Comparison of ENCODE assay signal across 14 cellular contexts in the genomic region with DNA sequence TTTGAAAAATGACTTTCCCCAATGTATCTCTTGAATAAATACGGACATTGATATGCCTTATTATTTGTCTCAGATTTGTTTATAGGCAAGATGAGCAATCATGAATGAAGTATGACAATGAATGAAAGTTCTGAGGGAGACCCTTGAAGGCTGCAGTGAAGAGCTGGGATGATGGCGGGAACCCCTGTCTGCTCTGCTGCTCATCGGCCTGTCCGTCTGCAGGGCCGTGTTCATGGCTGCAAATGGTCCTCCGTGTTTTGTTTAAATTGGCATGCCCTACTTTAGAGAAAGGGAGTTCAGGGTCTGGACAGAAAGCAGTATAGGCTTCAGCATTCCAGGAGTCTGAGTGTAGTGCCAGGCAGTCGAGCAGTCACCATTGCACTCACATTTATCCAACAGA. TPM values are rescaled to one million over a fixed set of nuclear protein-coding genes. Genes with fewer than 3 reads are reported as not detected.
A peak's percentile ranks its signal among the peaks of the same experiment; 100 is the strongest.
DNase-seq lines count a peak whose midpoint lies in the region; ATAC-seq, FAIRE-seq and TF ChIP-seq lines count a peak whose summit lies in the region.
"Had no signal": no experiment of that assay in that cellular context is flagged by ENCODE, and none has a peak within 500 bp of the region (broad histone marks: within the 10 kb centered on the region; RNA-seq: fewer than 3 reads in every experiment).

No MANE protein-coding gene starts in this region.

- peaks cover under 1% of the 10 kb centered on the region for H3K27me3 Mint-ChIP-seq in activated naive CD8-positive, alpha-beta T cell treated with anti-CD3 and anti-CD28 coated beads, Interleukin-2, amount 50 U/mL, for 24 hours

- H3K4me1 ChIP-seq in heart right ventricle (peaks cover 3 to 39% (median 35%) of the 10 kb centered on the region in 9 donors), muscle layer of duodenum (ENCODE audit: control insufficient read depth in 1 of 2, insufficient read depth in 2 of 2, low read length in 2 of 2) (peaks cover 6 to 34% of the 10 kb centered on the region in 2 donors), small intestine (ENCODE audit: control insufficient read depth in 2 of 2, insufficient read depth in 1 of 2, low read depth in 1 of 2, low read length in 1 of 2) (peaks cover 0 to 9% of the 10 kb centered on the region in 2 donors)

- peaks cover 32% of the 10 kb centered on the region for H3K4me1 Mint-ChIP-seq in activated naive CD8-positive, alpha-beta T cell treated with anti-CD3 and anti-CD28 coated beads, Interleukin-2, amount 50 U/mL, for 24 hours

- intact Hi-C loops in Right ventricle myocardium superior (cut with DNase I) (no loop called here), heart right ventricle (cut with DNase I) (loop anchor here in 1 of 10 donors (5.0 kb wide), 1 partner anchor 750 kb away; the partner anchor contains the start of gene TTC32)

- no peaks in the 10 kb centered on the region for H3K9me3 Mint-ChIP-seq in activated naive CD8-positive, alpha-beta T cell treated with anti-CD3 and anti-CD28 coated beads, Interleukin-2, amount 50 U/mL, for 24 hours

- H3K36me3 Mint-ChIP-seq in activated naive CD8-positive, alpha-beta T cell treated with anti-CD3 and anti-CD28 coated beads, Interleukin-2, amount 50 U/mL, for 24 hours (ENCODE audit: low read depth), result no peaks in the 10 kb centered on the region

- TF ChIP-seq CTCF in heart right ventricle (IDR thresholded peaks at IDR 0.05), result no peak

- 91 to 93% methylated on average over 7 of the region's 7 CpGs for WGBS in heart right ventricle, 2 donors
- 93 to 97% (median 96%) methylated on average over 7 of the region's 7 CpGs for WGBS in small intestine, 3 donors

- H3K27me3 ChIP-seq in heart right ventricle, result peaks cover 0 to 4% (median 0%) of the 10 kb centered on the region in 7 donors
- H3K27me3 ChIP-seq in muscle layer of duodenum (ENCODE audit: low read depth, low read length), result no peaks in the 10 kb centered on the region
- H3K27me3 ChIP-seq in small intestine (ENCODE audit: control insufficient read depth in 2 of 2, insufficient read depth in 2 of 2, low read length in 2 of 2), result no peaks in the 10 kb centered on the region
- H3K27me3 ChIP-seq: adrenal gland, pancreas had no signal

- H3K27ac ChIP-seq in heart right ventricle, result peak overlapping the region in 1 of 10 donors; percentile 87
- peak overlapping the region; percentile 89 for H3K27ac ChIP-seq in muscle layer of duodenum (ENCODE audit: low read length)
- no peak overlapping the region for H3K27ac ChIP-seq in small intestine (ENCODE audit: low read depth in 1 of 2, low read length in 1 of 2)

- H3K4me3 Mint-ChIP-seq in activated naive CD8-positive, alpha-beta T cell treated with anti-CD3 and anti-CD28 coated beads, Interleukin-2, amount 50 U/mL, for 24 hours, result peak overlapping the region; percentile 39

- no peak for FAIRE-seq in small intestine (lab: Jason Lieb, UNC)
- FAIRE-seq: pancreas had no signal

- ATAC-seq in Right ventricle myocardium superior (ENCODE audit: poor library complexity) (no peak), heart right ventricle (no peak), GM21367 (IDR thresholded peaks at IDR 0.05; ENCODE audit: unreplicated experiment) (no peak)
- no peak for ATAC-seq in activated naive CD8-positive, alpha-beta T cell treated with anti-CD3 and anti-CD28 coated beads, Interleukin-2, amount 50 U/mL, for 24 hours

- H3K4me3 ChIP-seq in heart right ventricle, result no peak overlapping the region
- H3K4me3 ChIP-seq in muscle layer of duodenum (ENCODE audit: low read depth in 1 of 2, low read length in 2 of 2), result no peak overlapping the region
- no peak overlapping the region for H3K4me3 ChIP-seq in small intestine (ENCODE audit: low read depth in 1 of 2, low read length in 2 of 2)

- DNase-seq in Right ventricle myocardium superior (peak; percentile 10), heart right ventricle (no peak), T-helper 2 cell (no peak), small intestine (no peak), AG20443 (ENCODE audit: low spot score) (no peak)
- no peak for DNase-seq in activated naive CD8-positive, alpha-beta T cell treated with anti-CD3 and anti-CD28 coated beads, Interleukin-2, amount 50 U/mL, for 24 hours
- DNase-seq: DMS153, HCEC 1CT, NCI-H2029 treated with DMSO at 0.1 percent for 48 hours, RPMI8226 had no signal

- H3K9me3 ChIP-seq in heart right ventricle (no peaks in the 10 kb centered on the region), muscle layer of duodenum (ENCODE audit: control insufficient read depth in 1 of 2, low read length in 2 of 2) (no peaks in the 10 kb centered on the region), small intestine (ENCODE audit: control insufficient read depth, low read depth) (no peaks in the 10 kb centered on the region)
- H3K9me3 ChIP-seq: adrenal gland, pancreas had no signal

- no peaks in the 10 kb centered on the region for H3K36me3 ChIP-seq in heart right ventricle
- no peaks in the 10 kb centered on the region for H3K36me3 ChIP-seq in muscle layer of duodenum (ENCODE audit: control insufficient read depth in 1 of 2, insufficient read depth in 2 of 2, low read length in 2 of 2)
- no peaks in the 10 kb centered on the region for H3K36me3 ChIP-seq in small intestine (ENCODE audit: control insufficient read depth in 2 of 2, insufficient read depth in 2 of 2, low read length in 2 of 2)
- H3K36me3 ChIP-seq: adrenal gland, pancreas had no signal

- no peak overlapping the region for H3K27ac Mint-ChIP-seq in activated naive CD8-positive, alpha-beta T cell treated with anti-CD3 and anti-CD28 coated beads, Interleukin-2, amount 50 U/mL, for 24 hours

RNA-seq across cellular contexts. Expression of gene HS1BP3, which starts 1.2 kb away (rescaled TPM):
- 19.7 TPM for total RNA-seq in Right ventricle myocardium superior
- 10 to 100 TPM; 11.3 to 26.3 (median 16.1) TPM for total RNA-seq in heart right ventricle
- polyA plus RNA-seq in heart right ventricle, result 10 to 100 TPM; 16.8 to 24.6 TPM
- 10 to 100 TPM; 18.5 to 23.5 (median 23.2) TPM for polyA plus RNA-seq in small intestine

RNA-seq across cellular contexts. Expression of gene GDF7, which starts 14.8 kb away (rescaled TPM):
- total RNA-seq in Right ventricle myocardium superior (0.38 TPM), heart right ventricle (1 to 10 TPM in 1 of 10 donors, under 1 TPM in 9; 0.10 to 1.2 (median 0.66) TPM)
- polyA plus RNA-seq in heart right ventricle (under 1 TPM; 0.17 to 0.37 TPM), small intestine (under 1 TPM in 1 of 3 donors, not detected in 2; 0.16 TPM)
